9 cellular contexts compared by ENCODE assay signal in genomic region chr20:36856196-36856595, GRCh38. TPM values are rescaled to one million over a fixed set of nuclear protein-coding genes. Genes with fewer than 3 reads are reported as not detected.
A peak's percentile ranks its signal among the peaks of the same experiment; 100 is the strongest.
DNase-seq lines count a peak whose midpoint lies in the region; ATAC-seq, FAIRE-seq and TF ChIP-seq lines count a peak whose summit lies in the region.
"Had no signal": no experiment of that assay in that cellular context is flagged by ENCODE, and none has a peak within 500 bp of the region (broad histone marks: within the 10 kb centered on the region; RNA-seq: fewer than 3 reads in every experiment).

No MANE protein-coding gene starts in this region.

- H3K9me3 ChIP-seq in OCI-LY3 (ENCODE audit: insufficient read depth, low read length), result no peaks in the 10 kb centered on the region
- H3K9me3 ChIP-seq in endothelial cell of umbilical vein (replicated peaks; ENCODE audit: control insufficient read depth, insufficient read depth, low read length), result no peaks in the 10 kb centered on the region
- no peaks in the 10 kb centered on the region for H3K9me3 ChIP-seq in parathyroid adenoma (ENCODE audit: control insufficient read depth, low read length)
- no peaks in the 10 kb centered on the region for H3K9me3 ChIP-seq in kidney (ENCODE audit: control insufficient read depth in 1 of 2, low read length in 2 of 2)

- dilution Hi-C loops in endothelial cell of umbilical vein (cut with MboI; ENCODE audit: extremely low pct_ligation_motif_present, low sequenced_read_pairs), result no loop called here

- no peaks in the 10 kb centered on the region for H3K36me3 ChIP-seq in ACC112 (ENCODE audit: insufficient read depth, low read length)
- H3K36me3 ChIP-seq in OCI-LY3 (replicated peaks; ENCODE audit: low read depth, low read length), result peaks cover 2% of the 10 kb centered on the region
- H3K36me3 ChIP-seq in endothelial cell of umbilical vein (ENCODE audit: control insufficient read depth in 2 of 2, extremely low read depth in 1 of 2, insufficient read depth in 2 of 2, low read length in 2 of 2), result peaks cover 0 to 2% of the 10 kb centered on the region in 2 experiments
- no peaks in the 10 kb centered on the region for H3K36me3 ChIP-seq in parathyroid adenoma (ENCODE audit: control insufficient read depth, insufficient read depth, low read length)
- no peaks in the 10 kb centered on the region for H3K36me3 ChIP-seq in kidney (ENCODE audit: control insufficient read depth in 1 of 2, insufficient read depth in 2 of 2, low read length in 2 of 2)

- H3K4me2 ChIP-seq in OCI-LY3 (ENCODE audit: low read length), result peak overlapping the region; percentile 13
- peak overlapping the region; percentile 5 for H3K4me2 ChIP-seq in endothelial cell of umbilical vein (ENCODE audit: insufficient read depth, low read length)
- H3K4me2 ChIP-seq in parathyroid adenoma (ENCODE audit: low read length), result no peak overlapping the region

- H2AFZ ChIP-seq in ACC112 (ENCODE audit: low read length, unreplicated experiment), result no peak overlapping the region
- no peak overlapping the region for H2AFZ ChIP-seq in OCI-LY3 (ENCODE audit: low read depth, low read length)
- no peak overlapping the region for H2AFZ ChIP-seq in endothelial cell of umbilical vein (ENCODE audit: low read depth, low read length)
- H2AFZ ChIP-seq in parathyroid adenoma, result no peak overlapping the region

- FAIRE-seq in endothelial cell of umbilical vein (lab: Jason Lieb, UNC), result no peak
- no peak for FAIRE-seq in kidney (lab: Jason Lieb, UNC)

- H3K4me3 ChIP-seq in ACC112 (ENCODE audit: low read depth, low read length) (no peak overlapping the region), OCI-LY3 (ENCODE audit: low read length) (no peak overlapping the region), endothelial cell of umbilical vein (replicated peaks in 1 of 3; ENCODE audit: insufficient read depth in 1 of 3, low read depth in 1 of 3, low read length in 3 of 3) (no peak overlapping the region), parathyroid adenoma (ENCODE audit: low read depth, low read length) (no peak overlapping the region), kidney (ENCODE audit: low read length in 2 of 2) (no peak overlapping the region)

- intact Hi-C loops in endothelial cell of umbilical vein (cut with micrococcal nuclease), result no loop called here
- intact Hi-C loops in kidney (cut with DNase I), result no loop called here

- H3K9me1 ChIP-seq in endothelial cell of umbilical vein (replicated peaks; ENCODE audit: control insufficient read depth, extremely low read depth, insufficient read depth, low read length), result no peaks in the 10 kb centered on the region

- BruUV-seq in endothelial cell of umbilical vein (replicated peaks; lab: Mats Ljungman, UMichigan), result no TSS peak

- H3K9ac ChIP-seq in OCI-LY3 (ENCODE audit: low read length) (no peak overlapping the region), endothelial cell of umbilical vein (replicated peaks; ENCODE audit: extremely low read depth, insufficient read depth, low read length) (no peak overlapping the region), parathyroid adenoma (no peak overlapping the region), kidney (ENCODE audit: low read length in 2 of 2) (no peak overlapping the region)

- POLR2A ChIA-PET in endothelial cell of umbilical vein (lab: Charles Lee), result interaction anchor here (0.8 to 1.1 kb wide), 2 partner anchors 14 to 167 kb away, joined by 3 read pairs; no protein-coding TSS in a partner anchor

- H4K20me1 ChIP-seq in OCI-LY3 (ENCODE audit: insufficient read depth, low read length) (no peaks in the 10 kb centered on the region; the same call in 1 of the 2 replicates), endothelial cell of umbilical vein (replicated peaks; ENCODE audit: control insufficient read depth, extremely low read depth, insufficient read depth, low read length) (no peaks in the 10 kb centered on the region)

- ATAC-seq in GM21526 (IDR thresholded peaks at IDR 0.05; ENCODE audit: low FRiP score, unreplicated experiment) (no peak), HG03196 (IDR thresholded peaks at IDR 0.05; ENCODE audit: unreplicated experiment) (no peak)

- CTCF ChIA-PET in endothelial cell of umbilical vein (lab: Charles Lee), result interaction anchor here (1.4 to 6.3 kb wide), 6 partner anchors 9 to 63 kb away, joined by 3 to 31 read pairs (median 8); no protein-coding TSS in a partner anchor

- H3K27ac ChIP-seq in ACC112 (ENCODE audit: low read depth, low read length) (peak overlapping the region; percentile 25; the same call in 1 of the 2 replicates), OCI-LY3 (ENCODE audit: low read length) (no peak overlapping the region), endothelial cell of umbilical vein (ENCODE audit: insufficient read depth, low read depth, low read length) (peak overlapping the region; percentile 47), parathyroid adenoma (peak overlapping the region; percentile 42), kidney (ENCODE audit: low read depth in 2 of 2, low read length in 2 of 2) (peak overlapping the region in 1 of 2 donors; percentile 32)

- TF ChIP-seq CTCF in OCI-LY3 (IDR thresholded peaks at IDR 0.05; ENCODE audit: low read depth, low read length), result no peak
- no peak for TF ChIP-seq CTCF in endothelial cell of umbilical vein (IDR thresholded peaks at IDR 0.05; ENCODE audit: extremely low read depth in 1 of 2, insufficient read depth in 1 of 2, low read depth in 1 of 2, low read length in 2 of 2)
- no peak for TF ChIP-seq CTCF in parathyroid adenoma (IDR thresholded peaks at IDR 0.05)
- no peak for TF ChIP-seq CTCF in kidney (IDR thresholded peaks at IDR 0.05; ENCODE audit: borderline replicate concordance, extremely low read depth, insufficient read depth)

- H3K79me2 ChIP-seq in ACC112 (ENCODE audit: control insufficient read depth, insufficient read depth, low read length, unreplicated experiment), result peaks cover 95% of the 10 kb centered on the region
- H3K79me2 ChIP-seq in OCI-LY3 (ENCODE audit: low read length), result peaks cover 6% of the 10 kb centered on the region
- peaks cover 88% of the 10 kb centered on the region for H3K79me2 ChIP-seq in endothelial cell of umbilical vein (ENCODE audit: control insufficient read depth, insufficient read depth, low read length)
- peaks cover 84% of the 10 kb centered on the region for H3K79me2 ChIP-seq in parathyroid adenoma

- TF ChIP-seq POLR2A in endothelial cell of umbilical vein (IDR thresholded peaks at IDR 0.05; ENCODE audit: low read depth, low read length), result no peak

- H3K4me1 ChIP-seq in ACC112 (ENCODE audit: control insufficient read depth, insufficient read depth, low read length, unreplicated experiment) (peaks cover 58% of the 10 kb centered on the region), OCI-LY3 (ENCODE audit: low read length) (peaks cover 39% of the 10 kb centered on the region), endothelial cell of umbilical vein (ENCODE audit: control insufficient read depth, extremely low read depth, insufficient read depth, low read length) (peaks cover 40% of the 10 kb centered on the region), parathyroid adenoma (no peaks in the 10 kb centered on the region), kidney (ENCODE audit: control insufficient read depth in 1 of 2, insufficient read depth in 1 of 2, low read depth in 1 of 2, low read length in 2 of 2) (peaks cover 13 to 38% of the 10 kb centered on the region in 2 donors)

- H3K27me3 ChIP-seq in ACC112 (ENCODE audit: insufficient read depth, low read length) (no peaks in the 10 kb centered on the region), OCI-LY3 (ENCODE audit: low read depth, low read length) (no peaks in the 10 kb centered on the region), endothelial cell of umbilical vein (ENCODE audit: control insufficient read depth in 2 of 2, insufficient read depth in 2 of 2, low read length in 2 of 2) (no peaks in the 10 kb centered on the region), parathyroid adenoma (ENCODE audit: control insufficient read depth, insufficient read depth, low read length) (no peaks in the 10 kb centered on the region)

- DNase-seq in endothelial cell of umbilical vein (ENCODE audit: low read depth, low spot score) (peak; percentile 24), kidney (no peak)
- DNase-seq in stimulated activated CD4-positive, alpha-beta T cell treated with anti-CD3 and anti-CD28 coated beads, Interleukin-12 subunit alpha, Interleukin-12 subunit beta, amount 100 ng/mL, for 4 hours, result no peak
- DNase-seq: NCI-H2107 had no signal

TF ChIP-seq in endothelial cell of umbilical vein, 7 proteins besides CTCF, POLR2A, EP300 and RAD21:
- TF ChIP-seq POLR2AphosphoS5 (IDR thresholded peaks at IDR 0.05; ENCODE audit: insufficient read depth, low read depth, low read length), result no peak
- TF ChIP-seq JUN (IDR thresholded peaks at IDR 0.05; ENCODE audit: borderline replicate concordance, insufficient read depth, insufficient read length, low read depth), result no peak
- TF ChIP-seq MYC (IDR thresholded peaks at IDR 0.05; ENCODE audit: low read depth, low read length), result no peak
- no peak for TF ChIP-seq MAX (IDR thresholded peaks at IDR 0.05; ENCODE audit: insufficient read depth, insufficient read length)
- TF ChIP-seq FOS (IDR thresholded peaks at IDR 0.05; ENCODE audit: borderline replicate concordance, insufficient read depth, low read length), result no peak
- no peak for TF ChIP-seq EZH2 (IDR thresholded peaks at IDR 0.05; ENCODE audit: borderline replicate concordance, low read depth, low read length, severe bottlenecking)
- no peak for TF ChIP-seq GATA2 (IDR thresholded peaks at IDR 0.05; ENCODE audit: insufficient read depth, insufficient read length, low read depth, low read length)

RNA-seq across cellular contexts. Expression of gene TLDC2, which starts 19.7 kb away (rescaled TPM):
- total RNA-seq in endothelial cell of umbilical vein, result not detected in 2 replicates
- polyA plus RNA-seq in endothelial cell of umbilical vein, result not detected in 2 replicates
- polyA plus RNA-seq in endothelial cell of umbilical vein (2011; cell fraction: cytosol; rRNA removed), result not detected in 2 replicates
- polyA plus RNA-seq in endothelial cell of umbilical vein (2011; cell fraction: nucleus; rRNA removed), result not detected in 2 replicates
- polyA plus RNA-seq in endothelial cell of umbilical vein (2012), result 0.19 and 0.23 TPM in 2 replicates
- polyA minus RNA-seq in endothelial cell of umbilical vein, result not detected in 2 replicates
- not detected for polyA minus RNA-seq in endothelial cell of umbilical vein (2011; cell fraction: cytosol; rRNA and poly(A)+ RNA removed)
- polyA minus RNA-seq in endothelial cell of umbilical vein (2011; cell fraction: nucleus; rRNA and poly(A)+ RNA removed), result not detected in 2 replicates
- 2.3 TPM for total RNA-seq in kidney
- polyA plus RNA-seq in kidney (ENCODE audit: insufficient read depth, low read depth, low replicate concordance), result 8.5 TPM
